ENCODE assay signal across 1 cellular context in the genomic region with DNA sequence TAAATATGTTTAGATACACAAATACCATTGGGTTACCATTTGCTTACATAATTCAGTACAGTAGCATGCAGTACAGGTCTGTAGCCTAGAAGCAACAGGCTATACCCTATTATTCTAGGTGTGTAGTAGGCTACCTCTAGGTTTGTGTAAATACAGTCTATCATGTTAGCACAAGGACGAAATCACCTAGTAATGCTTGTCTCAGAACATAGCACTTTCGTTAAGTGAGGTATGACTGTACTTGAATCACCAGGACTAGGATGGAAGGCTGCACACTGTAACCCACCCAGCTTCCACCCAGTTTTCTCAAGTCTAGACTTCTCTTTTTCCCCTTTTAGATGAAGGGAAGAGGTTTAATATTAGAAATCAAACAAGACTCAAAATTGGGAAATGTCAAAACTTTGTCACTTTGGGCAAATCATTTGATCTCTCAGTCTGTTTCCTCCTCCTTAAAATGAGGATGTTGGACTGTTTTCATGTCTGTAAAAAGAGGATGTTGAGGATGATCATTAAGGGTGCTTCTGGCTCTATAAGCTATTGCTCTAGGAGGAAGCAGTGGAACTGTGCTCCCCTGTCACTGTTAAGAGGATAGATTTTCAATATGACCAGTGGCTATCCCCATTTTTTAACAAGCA.
TF ChIP-seq lines count a peak whose summit lies in the region.

No MANE protein-coding gene starts in this region.

TF ChIP-seq in HCT116, 20 proteins besides CTCF, POLR2A, EP300 and RAD21 (continued from another document):
- TF ChIP-seq, protein P1, sequence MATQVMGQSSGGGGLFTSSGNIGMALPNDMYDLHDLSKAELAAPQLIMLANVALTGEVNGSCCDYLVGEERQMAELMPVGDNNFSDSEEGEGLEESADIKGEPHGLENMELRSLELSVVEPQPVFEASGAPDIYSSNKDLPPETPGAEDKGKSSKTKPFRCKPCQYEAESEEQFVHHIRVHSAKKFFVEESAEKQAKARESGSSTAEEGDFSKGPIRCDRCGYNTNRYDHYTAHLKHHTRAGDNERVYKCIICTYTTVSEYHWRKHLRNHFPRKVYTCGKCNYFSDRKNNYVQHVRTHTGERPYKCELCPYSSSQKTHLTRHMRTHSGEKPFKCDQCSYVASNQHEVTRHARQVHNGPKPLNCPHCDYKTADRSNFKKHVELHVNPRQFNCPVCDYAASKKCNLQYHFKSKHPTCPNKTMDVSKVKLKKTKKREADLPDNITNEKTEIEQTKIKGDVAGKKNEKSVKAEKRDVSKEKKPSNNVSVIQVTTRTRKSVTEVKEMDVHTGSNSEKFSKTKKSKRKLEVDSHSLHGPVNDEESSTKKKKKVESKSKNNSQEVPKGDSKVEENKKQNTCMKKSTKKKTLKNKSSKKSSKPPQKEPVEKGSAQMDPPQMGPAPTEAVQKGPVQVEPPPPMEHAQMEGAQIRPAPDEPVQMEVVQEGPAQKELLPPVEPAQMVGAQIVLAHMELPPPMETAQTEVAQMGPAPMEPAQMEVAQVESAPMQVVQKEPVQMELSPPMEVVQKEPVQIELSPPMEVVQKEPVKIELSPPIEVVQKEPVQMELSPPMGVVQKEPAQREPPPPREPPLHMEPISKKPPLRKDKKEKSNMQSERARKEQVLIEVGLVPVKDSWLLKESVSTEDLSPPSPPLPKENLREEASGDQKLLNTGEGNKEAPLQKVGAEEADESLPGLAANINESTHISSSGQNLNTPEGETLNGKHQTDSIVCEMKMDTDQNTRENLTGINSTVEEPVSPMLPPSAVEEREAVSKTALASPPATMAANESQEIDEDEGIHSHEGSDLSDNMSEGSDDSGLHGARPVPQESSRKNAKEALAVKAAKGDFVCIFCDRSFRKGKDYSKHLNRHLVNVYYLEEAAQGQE (IDR thresholded peaks at IDR 0.05; ENCODE audit: low read depth): no peak
- no peak for TF ChIP-seq EGR1 (IDR thresholded peaks at IDR 0.05; ENCODE audit: low read depth)
- TF ChIP-seq SP1 (IDR thresholded peaks at IDR 0.05; ENCODE audit: low read depth): no peak
- TF ChIP-seq, protein P2, sequence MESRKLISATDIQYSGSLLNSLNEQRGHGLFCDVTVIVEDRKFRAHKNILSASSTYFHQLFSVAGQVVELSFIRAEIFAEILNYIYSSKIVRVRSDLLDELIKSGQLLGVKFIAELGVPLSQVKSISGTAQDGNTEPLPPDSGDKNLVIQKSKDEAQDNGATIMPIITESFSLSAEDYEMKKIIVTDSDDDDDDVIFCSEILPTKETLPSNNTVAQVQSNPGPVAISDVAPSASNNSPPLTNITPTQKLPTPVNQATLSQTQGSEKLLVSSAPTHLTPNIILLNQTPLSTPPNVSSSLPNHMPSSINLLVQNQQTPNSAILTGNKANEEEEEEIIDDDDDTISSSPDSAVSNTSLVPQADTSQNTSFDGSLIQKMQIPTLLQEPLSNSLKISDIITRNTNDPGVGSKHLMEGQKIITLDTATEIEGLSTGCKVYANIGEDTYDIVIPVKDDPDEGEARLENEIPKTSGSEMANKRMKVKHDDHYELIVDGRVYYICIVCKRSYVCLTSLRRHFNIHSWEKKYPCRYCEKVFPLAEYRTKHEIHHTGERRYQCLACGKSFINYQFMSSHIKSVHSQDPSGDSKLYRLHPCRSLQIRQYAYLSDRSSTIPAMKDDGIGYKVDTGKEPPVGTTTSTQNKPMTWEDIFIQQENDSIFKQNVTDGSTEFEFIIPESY (IDR thresholded peaks at IDR 0.05; ENCODE audit: extremely low read depth, insufficient replicate concordance, low read length): no peak
- TF ChIP-seq JUND (IDR thresholded peaks at IDR 0.05): no peak
- no peak for TF ChIP-seq TCF7L2 (IDR thresholded peaks at IDR 0.05; ENCODE audit: borderline replicate concordance, extremely low read depth, insufficient read depth, insufficient read length)
- no peak for TF ChIP-seq ZNF274 (IDR thresholded peaks at IDR 0.05; ENCODE audit: low read depth, low read length)
- TF ChIP-seq ZFX (IDR thresholded peaks at IDR 0.05): no peak
- no peak for TF ChIP-seq YY1 (IDR thresholded peaks at IDR 0.05; ENCODE audit: extremely low read depth, insufficient replicate concordance, low read depth, low read length)
- no peak for TF ChIP-seq EZH2phosphoT487 (IDR thresholded peaks at IDR 0.05; ENCODE audit: borderline replicate concordance)
- TF ChIP-seq, protein P3, sequence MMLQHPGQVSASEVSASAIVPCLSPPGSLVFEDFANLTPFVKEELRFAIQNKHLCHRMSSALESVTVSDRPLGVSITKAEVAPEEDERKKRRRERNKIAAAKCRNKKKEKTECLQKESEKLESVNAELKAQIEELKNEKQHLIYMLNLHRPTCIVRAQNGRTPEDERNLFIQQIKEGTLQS (IDR thresholded peaks at IDR 0.05): no peak
- no peak for TF ChIP-seq EZH2 (IDR thresholded peaks at IDR 0.05)
TF ChIP-seq in HCT116: peak in this region for 0.
